ENCODE assay signal across 1 cellular context in genomic region chr5:132227485-132228240, GRCh38.
TF ChIP-seq lines count a peak whose summit lies in the region.

Gene P4HA2 (minus strand): TSS chr5:132227853. CDS start chr5:132218626, 9,227 bp downstream.

TF ChIP-seq in HepG2, 621 proteins besides CTCF, POLR2A, EP300 and RAD21 (continued from another document and continues in another):
- no peak for TF ChIP-seq MTA3 (CRISPR knock-in tag; IDR thresholded peaks at IDR 0.05)
- TF ChIP-seq KIAA2018 (CRISPR knock-in tag; IDR thresholded peaks at IDR 0.05; ENCODE audit: borderline replicate concordance) = no peak
- TF ChIP-seq ZNF3 (CRISPR knock-in tag; IDR thresholded peaks at IDR 0.05) = no peak
- TF ChIP-seq, protein P1, sequence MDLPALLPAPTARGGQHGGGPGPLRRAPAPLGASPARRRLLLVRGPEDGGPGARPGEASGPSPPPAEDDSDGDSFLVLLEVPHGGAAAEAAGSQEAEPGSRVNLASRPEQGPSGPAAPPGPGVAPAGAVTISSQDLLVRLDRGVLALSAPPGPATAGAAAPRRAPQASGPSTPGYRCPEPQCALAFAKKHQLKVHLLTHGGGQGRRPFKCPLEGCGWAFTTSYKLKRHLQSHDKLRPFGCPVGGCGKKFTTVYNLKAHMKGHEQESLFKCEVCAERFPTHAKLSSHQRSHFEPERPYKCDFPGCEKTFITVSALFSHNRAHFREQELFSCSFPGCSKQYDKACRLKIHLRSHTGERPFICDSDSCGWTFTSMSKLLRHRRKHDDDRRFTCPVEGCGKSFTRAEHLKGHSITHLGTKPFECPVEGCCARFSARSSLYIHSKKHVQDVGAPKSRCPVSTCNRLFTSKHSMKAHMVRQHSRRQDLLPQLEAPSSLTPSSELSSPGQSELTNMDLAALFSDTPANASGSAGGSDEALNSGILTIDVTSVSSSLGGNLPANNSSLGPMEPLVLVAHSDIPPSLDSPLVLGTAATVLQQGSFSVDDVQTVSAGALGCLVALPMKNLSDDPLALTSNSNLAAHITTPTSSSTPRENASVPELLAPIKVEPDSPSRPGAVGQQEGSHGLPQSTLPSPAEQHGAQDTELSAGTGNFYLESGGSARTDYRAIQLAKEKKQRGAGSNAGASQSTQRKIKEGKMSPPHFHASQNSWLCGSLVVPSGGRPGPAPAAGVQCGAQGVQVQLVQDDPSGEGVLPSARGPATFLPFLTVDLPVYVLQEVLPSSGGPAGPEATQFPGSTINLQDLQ (CRISPR knock-in tag; IDR thresholded peaks at IDR 0.05) = no peak
- no peak for TF ChIP-seq KAT2B (IDR thresholded peaks at IDR 0.05; ENCODE audit: borderline replicate concordance, low read depth, low read length)
- TF ChIP-seq KLF6 (CRISPR knock-in tag; IDR thresholded peaks at IDR 0.05) = no peak; the same call in none of the 2 replicates
- TF ChIP-seq ZBTB7A (CRISPR knock-in tag; IDR thresholded peaks at IDR 0.05) = 0 out of 2 replicates have a peak, but pooled peaks have one; percentile 43
- TF ChIP-seq ZNF251 (CRISPR knock-in tag; IDR thresholded peaks at IDR 0.05) = no peak
- TF ChIP-seq MLX (CRISPR knock-in tag; IDR thresholded peaks at IDR 0.05) = no peak
- no peak for TF ChIP-seq RFXAP (CRISPR knock-in tag; IDR thresholded peaks at IDR 0.05; ENCODE audit: borderline replicate concordance)
- no peak for TF ChIP-seq NCOA1 (CRISPR knock-in tag; IDR thresholded peaks at IDR 0.05)
- TF ChIP-seq TOE1 (CRISPR knock-in tag; IDR thresholded peaks at IDR 0.05) = no peak
- no peak; the same call in 1 of the 2 replicates for TF ChIP-seq CCDC6 (CRISPR knock-in tag; IDR thresholded peaks at IDR 0.05)
- TF ChIP-seq AHR (CRISPR knock-in tag; IDR thresholded peaks at IDR 0.05) = 0 out of 2 replicates have a peak, but pooled peaks have one; percentile 11
- TF ChIP-seq ZNF24 (IDR thresholded peaks at IDR 0.05) = no peak
- no peak for TF ChIP-seq ELF3 (CRISPR knock-in tag; IDR thresholded peaks at IDR 0.05)
- no peak for TF ChIP-seq ZBTB44 (CRISPR knock-in tag; IDR thresholded peaks at IDR 0.05)
- TF ChIP-seq ZNF234 (CRISPR knock-in tag; conservative IDR thresholded peaks at IDR 0.05) = no peak
- TF ChIP-seq, protein P2, sequence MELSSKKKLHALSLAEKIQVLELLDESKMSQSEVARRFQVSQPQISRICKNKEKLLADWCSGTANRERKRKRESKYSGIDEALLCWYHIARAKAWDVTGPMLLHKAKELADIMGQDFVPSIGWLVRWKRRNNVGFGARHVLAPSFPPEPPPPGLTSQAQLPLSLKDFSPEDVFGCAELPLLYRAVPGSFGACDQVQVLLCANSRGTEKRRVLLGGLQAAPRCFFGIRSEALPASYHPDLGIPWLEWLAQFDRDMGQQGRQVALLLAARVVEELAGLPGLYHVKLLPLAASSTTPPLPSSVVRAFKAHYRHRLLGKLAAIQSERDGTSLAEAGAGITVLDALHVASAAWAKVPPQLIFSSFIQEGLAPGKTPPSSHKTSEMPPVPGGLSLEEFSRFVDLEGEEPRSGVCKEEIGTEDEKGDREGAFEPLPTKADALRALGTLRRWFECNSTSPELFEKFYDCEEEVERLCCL (CRISPR knock-in tag; IDR thresholded peaks at IDR 0.05; ENCODE audit: borderline replicate concordance) = 0 out of 2 replicates have a peak, but pooled peaks have one; percentile 25
- TF ChIP-seq ZNF282 (IDR thresholded peaks at IDR 0.05; ENCODE audit: partially characterized antibody) = no peak
- no peak for TF ChIP-seq PLRG1 (conservative IDR thresholded peaks at IDR 0.05)
- no peak; the same call in 1 of the 2 replicates for TF ChIP-seq ARID5B (CRISPR knock-in tag; IDR thresholded peaks at IDR 0.05)
- TF ChIP-seq, protein P3, sequence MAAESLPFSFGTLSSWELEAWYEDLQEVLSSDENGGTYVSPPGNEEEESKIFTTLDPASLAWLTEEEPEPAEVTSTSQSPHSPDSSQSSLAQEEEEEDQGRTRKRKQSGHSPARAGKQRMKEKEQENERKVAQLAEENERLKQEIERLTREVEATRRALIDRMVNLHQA (CRISPR knock-in tag; IDR thresholded peaks at IDR 0.05) = no peak
- TF ChIP-seq RBM39 (IDR thresholded peaks at IDR 0.05; ENCODE audit: low read depth, low read length, poor library complexity, severe bottlenecking) = peak; percentile 90
- peak; percentile 78 for TF ChIP-seq MXD4 (CRISPR knock-in tag; IDR thresholded peaks at IDR 0.05)
- 0 out of 2 replicates have a peak, but pooled peaks have one; percentile 22 for TF ChIP-seq ZNF782 (CRISPR knock-in tag; IDR thresholded peaks at IDR 0.05; ENCODE audit: borderline replicate concordance)
- no peak for TF ChIP-seq ZMYM3 (CRISPR knock-in tag; IDR thresholded peaks at IDR 0.05)
- peak; percentile 89 for TF ChIP-seq SP4 (CRISPR knock-in tag; IDR thresholded peaks at IDR 0.05)
- TF ChIP-seq ZNF224 (CRISPR knock-in tag; IDR thresholded peaks at IDR 0.05) = no peak
- no peak for TF ChIP-seq NFE2 (CRISPR knock-in tag; IDR thresholded peaks at IDR 0.05)
- no peak for TF ChIP-seq HMGXB3 (CRISPR knock-in tag; IDR thresholded peaks at IDR 0.05; ENCODE audit: borderline replicate concordance)
- no peak for TF ChIP-seq EHMT2 (IDR thresholded peaks at IDR 0.05; ENCODE audit: borderline replicate concordance, low read depth, low read length)
- TF ChIP-seq TEF (CRISPR knock-in tag; IDR thresholded peaks at IDR 0.05) = no peak
- no peak for TF ChIP-seq NFYB (CRISPR knock-in tag; IDR thresholded peaks at IDR 0.05)
